ENCODE assay signal across 25 cellular contexts in the genomic region with DNA sequence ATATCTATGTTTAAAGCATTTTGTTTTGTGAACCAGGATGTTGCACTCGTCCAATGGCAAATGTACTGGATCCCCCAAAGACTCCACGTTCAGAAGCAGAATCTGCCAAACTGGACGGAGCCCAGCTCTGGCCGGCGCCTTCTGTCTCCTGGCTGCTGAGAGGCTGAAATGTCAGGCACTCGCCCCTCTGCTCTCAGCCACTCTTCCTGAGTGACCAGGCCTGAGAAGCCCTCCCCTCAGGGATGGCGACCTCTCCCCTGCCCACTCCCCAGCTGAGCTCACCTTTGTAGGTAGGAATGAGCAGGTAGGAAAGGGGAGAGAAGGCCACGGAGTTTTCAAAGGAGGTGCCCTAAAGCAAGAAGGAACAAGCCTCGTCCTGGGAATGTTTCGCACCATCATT.
"Had no signal": no experiment of that assay in that cellular context is flagged by ENCODE, and none has a peak within 500 bp of the region (broad histone marks: within the 10 kb centered on the region; RNA-seq: fewer than 3 reads in every experiment).

No MANE protein-coding gene starts in this region.

- DNase-seq: naive thymus-derived CD4-positive, alpha-beta T cell; natural killer cell; occipital lobe; pancreas; psoas muscle; right lobe of liver; stimulated activated CD4-positive, alpha-beta T cell treated with anti-CD3 and anti-CD28 coated beads, Interleukin-12 subunit alpha, Interleukin-12 subunit beta, amount 100 ng/mL, for 4 hours; stimulated activated CD4-positive, alpha-beta T cell treated with anti-CD3 and anti-CD28 coated beads, Interleukin-1b, Interleukin-23, amount 100 ng/mL, for 48 hours; stimulated activated CD4-positive, alpha-beta T cell treated with anti-CD3 and anti-CD28 coated beads, Interleukin-2, amount 100 ng/mL, for 48 hours; stimulated activated CD4-positive, alpha-beta T cell treated with anti-CD3 and anti-CD28 coated beads, Interleukin-4, amount 100 ng/mL, for 24 hours; stimulated activated naive B cell treated with anti-CD40 and anti-IgM and Interleukin-4, amounts not matched to agents 10 μg/mL and 1 μg/mL and 100 μg/mL, for 72 hours; stimulated activated naive CD4-positive, alpha-beta T cell treated with Interleukin-2 at 50 U/mL for 16 hours; stomach; testis; tibial artery; transverse colon; upper lobe of right lung; uterus had no signal

- H3K36me3 ChIP-seq: neural progenitor cell, pancreas, right lobe of liver, spleen, stomach, suprapubic skin, tibial artery, transverse colon, upper lobe of right lung, uterus had no signal

- H3K27ac ChIP-seq: neural progenitor cell, pancreas, psoas muscle, right lobe of liver, skin epidermis, spleen, stomach, suprapubic skin, testis, tibial artery, transverse colon, upper lobe of right lung, uterus had no signal

- H3K9me3 ChIP-seq: pancreas, psoas muscle, right lobe of liver, suprapubic skin, testis, transverse colon, upper lobe of right lung, uterus had no signal

- H3K27me3 ChIP-seq: neural progenitor cell, right lobe of liver, testis, transverse colon had no signal

- H3K4me1 ChIP-seq: neural progenitor cell, pancreas, psoas muscle, right lobe of liver, spleen, stomach, testis, tibial artery, transverse colon, upper lobe of right lung, uterus had no signal

- ATAC-seq: naive thymus-derived CD4-positive, alpha-beta T cell; natural killer cell; pancreas; psoas muscle; right cardiac atrium; right lobe of liver; stimulated activated effector memory CD8-positive, alpha-beta T cell treated with anti-CD3 and anti-CD28 coated beads, Interleukin-12 subunit alpha, Interleukin-12 subunit beta, amount 100 ng/mL, for 72 hours; stimulated activated naive B cell treated with anti-CD40 and anti-IgM and Interleukin-4, amounts not matched to agents 10 μg/mL and 1 μg/mL and 100 μg/mL, for 72 hours; upper lobe of right lung had no signal

- H3K4me3 ChIP-seq: neural progenitor cell, pancreas, psoas muscle, right lobe of liver, skin epidermis, smooth muscle cell, spleen, stomach, suprapubic skin, testis, tibial artery, transverse colon, upper lobe of right lung, uterus had no signal
